10 cellular contexts compared by ENCODE assay signal in the genomic region with DNA sequence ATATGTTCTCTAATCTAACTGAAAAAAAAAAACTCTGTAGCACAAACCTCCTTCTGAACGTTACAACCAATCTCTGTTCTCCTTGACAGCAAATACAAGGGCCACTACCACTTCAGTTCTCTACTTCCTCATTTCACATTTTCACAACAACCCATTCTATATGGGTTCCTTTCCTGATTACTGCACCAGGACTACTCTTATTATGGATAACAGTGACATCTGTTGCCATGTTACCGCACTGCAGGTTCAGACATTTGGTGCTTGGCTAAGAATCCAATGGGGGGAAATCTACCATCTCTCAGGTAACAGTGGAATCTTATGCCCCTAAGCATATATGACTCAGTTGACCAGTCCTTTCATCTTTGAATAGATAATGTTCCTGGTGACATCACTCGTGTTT. TPM values are rescaled to one million over a fixed set of nuclear protein-coding genes. Genes with fewer than 3 reads are reported as not detected.
A peak's percentile ranks its signal among the peaks of the same experiment; 100 is the strongest.
DNase-seq lines count a peak whose midpoint lies in the region; ATAC-seq and TF ChIP-seq lines count a peak whose summit lies in the region.
"Had no signal": no experiment of that assay in that cellular context is flagged by ENCODE, and none has a peak within 500 bp of the region (broad histone marks: within the 10 kb centered on the region; RNA-seq: fewer than 3 reads in every experiment).

No MANE protein-coding gene starts in this region.

- H3K9me1 ChIP-seq in IMR-90 (ENCODE audit: insufficient read depth, low read length) = no peaks in the 10 kb centered on the region

- H2AK5ac ChIP-seq in IMR-90 (ENCODE audit: low read depth, low read length) = no peak overlapping the region

- H3K4ac ChIP-seq in IMR-90 (ENCODE audit: low read depth, low read length) = no peak overlapping the region

- H2AK9ac ChIP-seq in IMR-90 (replicated peaks; ENCODE audit: low read depth, low read length, poor library complexity) = no peak overlapping the region

- no TSS peak for BruUV-seq in IMR-90 (replicated peaks; lab: Mats Ljungman, UMichigan)

- H3K4me1 ChIP-seq in IMR-90 (ENCODE audit: control insufficient read depth, insufficient read depth, low read length) = no peaks in the 10 kb centered on the region
- H3K4me1 ChIP-seq in lower lobe of right lung = peaks cover 5% of the 10 kb centered on the region
- H3K4me1 ChIP-seq: A549 had no signal

- H4K91ac ChIP-seq in IMR-90 (ENCODE audit: insufficient read depth, low read depth, low read length) = no peak overlapping the region

- H2BK120ac ChIP-seq in IMR-90 (ENCODE audit: low read depth, low read length) = no peak overlapping the region

- in situ Hi-C loops in IMR-90 (cut with MboI; ENCODE audit: low sequenced_read_pairs) = no loop called here

- H3K56ac ChIP-seq in IMR-90 (ENCODE audit: extremely low read depth, insufficient read depth, low read length) = no peak overlapping the region

- no peak overlapping the region for H3K23ac ChIP-seq in IMR-90 (ENCODE audit: low read depth, low read length)

- H3K18ac ChIP-seq in IMR-90 (ENCODE audit: low read depth, low read length) = no peak overlapping the region

- peaks cover 2% of the 10 kb centered on the region; the same call in 1 of the 2 replicates for H3K27me3 ChIP-seq in IMR-90 (ENCODE audit: control insufficient read depth, insufficient read depth, low read length)
- peaks cover 66% of the 10 kb centered on the region for H3K27me3 ChIP-seq in WERI-Rb-1 (ENCODE audit: insufficient read depth, low read depth, severe bottlenecking)
- no peaks in the 10 kb centered on the region for H3K27me3 ChIP-seq in lower lobe of right lung (ENCODE audit: low read depth)

- H3K9me3 ChIP-seq in IMR-90 (ENCODE audit: control insufficient read depth, insufficient read depth, low read length) = no peaks in the 10 kb centered on the region
- H3K9me3 ChIP-seq in WERI-Rb-1 (ENCODE audit: severe bottlenecking) = no peaks in the 10 kb centered on the region
- H3K9me3 ChIP-seq in lower lobe of right lung = no peaks in the 10 kb centered on the region

- TF ChIP-seq CTCF in IMR-90 (conservative IDR thresholded peaks at IDR 0.05; ENCODE audit: low read depth, low read length) (peak; percentile 25; the same call in 1 of the 2 replicates), WERI-Rb-1 (IDR thresholded peaks at IDR 0.05; ENCODE audit: low read depth, low read length) (peak; percentile 31; the same call in 1 of the 2 replicates), lower lobe of right lung (IDR thresholded peaks at IDR 0.05) (no peak)

- H4K8ac ChIP-seq in IMR-90 (ENCODE audit: low read depth in 2 of 2, low read length in 2 of 2) = no peak overlapping the region

- H3K14ac ChIP-seq in IMR-90 (replicated peaks; ENCODE audit: low read depth, low read length) = no peak overlapping the region

- no peak overlapping the region for H3K4me2 ChIP-seq in IMR-90 (ENCODE audit: low read depth, low read length)
- H3K4me2 ChIP-seq: A549 had no signal

- no peak overlapping the region for H4K5ac ChIP-seq in IMR-90 (ENCODE audit: low read depth, low read length)

- TF ChIP-seq RAD21 in IMR-90 (IDR thresholded peaks at IDR 0.05; ENCODE audit: low read length) = no peak

- no peak for TF ChIP-seq POLR2A in IMR-90 (IDR thresholded peaks at IDR 0.05; ENCODE audit: low read depth, low read length)

- H3K27ac ChIP-seq in IMR-90 (ENCODE audit: insufficient read depth, low read length) (no peak overlapping the region), WERI-Rb-1 (no peak overlapping the region), lower lobe of right lung (no peak overlapping the region), substantia nigra (ENCODE audit: low read depth, low read length, poor library complexity, severe bottlenecking) (no peak overlapping the region)
- H3K27ac ChIP-seq: A549 had no signal

- H4K20me1 ChIP-seq in IMR-90 (ENCODE audit: insufficient read depth, low read length) = no peaks in the 10 kb centered on the region

- H3K9ac ChIP-seq in IMR-90 (ENCODE audit: low read depth, low read length) = no peak overlapping the region

- ATAC-seq in IMR-90 (ENCODE audit: low read depth) (no peak), lower lobe of right lung (peak; percentile 50 to 51), HG03460 (IDR thresholded peaks at IDR 0.05; ENCODE audit: unreplicated experiment) (no peak)
- ATAC-seq: A549 had no signal

- H3K36me3 ChIP-seq in IMR-90 (ENCODE audit: control insufficient read depth, insufficient read depth, low read length) (no peaks in the 10 kb centered on the region), WERI-Rb-1 (no peaks in the 10 kb centered on the region), lower lobe of right lung (no peaks in the 10 kb centered on the region)

- no peak overlapping the region for H2BK5ac ChIP-seq in IMR-90 (ENCODE audit: low read depth, low read length, poor library complexity, severe bottlenecking)

- CTCF ChIA-PET in IMR-90 (lab: Yijun Ruan, JAX) = no interaction called here

- no peak overlapping the region for H2BK15ac ChIP-seq in IMR-90 (ENCODE audit: low read depth, low read length)

- intact Hi-C loops in IMR-90 (cut with micrococcal nuclease) = no loop called here
- intact Hi-C loops in lower lobe of right lung (cut with DNase I) = no loop called here

- no peak overlapping the region for H2AFZ ChIP-seq in IMR-90 (replicated peaks; ENCODE audit: low read length, poor library complexity)

- H3K79me1 ChIP-seq in IMR-90 (ENCODE audit: low read depth in 1 of 2, low read length in 2 of 2) = no peaks in the 10 kb centered on the region

- dilution Hi-C loops in IMR-90 (cut with HindIII; ENCODE audit: low sequenced_read_pairs, unreplicated experiment) = no loop called here

- no peak overlapping the region for H3K4me3 ChIP-seq in IMR-90 (ENCODE audit: insufficient read depth, low read depth, low read length)
- no peak overlapping the region for H3K4me3 ChIP-seq in WERI-Rb-1 (ENCODE audit: low read depth, low read length)
- H3K4me3 ChIP-seq in lower lobe of right lung = no peak overlapping the region
- H3K4me3 ChIP-seq: A549 had no signal

- POLR2A ChIA-PET in IMR-90 (lab: Charles Lee; ENCODE audit: unreplicated experiment) = no interaction called here

- no CpG with 5 or more reads among the region's 3 CpGs for WGBS in IMR-90 (ENCODE audit: extremely low coverage in 2 of 2, insufficient read length in 1 of 2), 2 experiments

- H2BK20ac ChIP-seq in IMR-90 (ENCODE audit: low read depth, low read length) = no peak overlapping the region

- DNase-seq in DMS53 (lab: John Stamatoyannopoulos, UW) = peak; percentile 43
- no peak for DNase-seq in DMS53 treated with DMSO at 0.1 percent for 48 hours (lab: John Stamatoyannopoulos, UW; ENCODE audit: unreplicated experiment)
- DNase-seq in IMR-90 = no peak
- peak; percentile 20 for DNase-seq in WERI-Rb-1
- no peak for DNase-seq in lower lobe of right lung
- no peak for DNase-seq in GM03348 (ENCODE audit: low spot score)
- no peak for DNase-seq in substantia nigra (lab: John Stamatoyannopoulos, UW)

TF ChIP-seq in IMR-90, 13 proteins besides CTCF, POLR2A, EP300 and RAD21 (continues in another document):
- TF ChIP-seq MXI1 (IDR thresholded peaks at IDR 0.05; ENCODE audit: borderline replicate concordance, low read depth, low read length) = no peak
- TF ChIP-seq MAFK (IDR thresholded peaks at IDR 0.05; ENCODE audit: low read depth, low read length) = no peak
- TF ChIP-seq, protein P1, sequence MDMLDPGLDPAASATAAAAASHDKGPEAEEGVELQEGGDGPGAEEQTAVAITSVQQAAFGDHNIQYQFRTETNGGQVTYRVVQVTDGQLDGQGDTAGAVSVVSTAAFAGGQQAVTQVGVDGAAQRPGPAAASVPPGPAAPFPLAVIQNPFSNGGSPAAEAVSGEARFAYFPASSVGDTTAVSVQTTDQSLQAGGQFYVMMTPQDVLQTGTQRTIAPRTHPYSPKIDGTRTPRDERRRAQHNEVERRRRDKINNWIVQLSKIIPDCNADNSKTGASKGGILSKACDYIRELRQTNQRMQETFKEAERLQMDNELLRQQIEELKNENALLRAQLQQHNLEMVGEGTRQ (IDR thresholded peaks at IDR 0.05; ENCODE audit: low read depth, low read length) = no peak
- TF ChIP-seq NFE2L2 (IDR thresholded peaks at IDR 0.05; ENCODE audit: low read depth, low read length) = no peak
- no peak for TF ChIP-seq MAZ (IDR thresholded peaks at IDR 0.05; ENCODE audit: borderline replicate concordance, low read depth, low read length)
- TF ChIP-seq RCOR1 (IDR thresholded peaks at IDR 0.05; ENCODE audit: insufficient replicate concordance, low read length) = no peak
- TF ChIP-seq SMC3 (IDR thresholded peaks at IDR 0.05; ENCODE audit: low read depth, low read length) = no peak
- TF ChIP-seq BHLHE40 (IDR thresholded peaks at IDR 0.05; ENCODE audit: low read depth, low read length) = no peak
- TF ChIP-seq, protein P2, sequence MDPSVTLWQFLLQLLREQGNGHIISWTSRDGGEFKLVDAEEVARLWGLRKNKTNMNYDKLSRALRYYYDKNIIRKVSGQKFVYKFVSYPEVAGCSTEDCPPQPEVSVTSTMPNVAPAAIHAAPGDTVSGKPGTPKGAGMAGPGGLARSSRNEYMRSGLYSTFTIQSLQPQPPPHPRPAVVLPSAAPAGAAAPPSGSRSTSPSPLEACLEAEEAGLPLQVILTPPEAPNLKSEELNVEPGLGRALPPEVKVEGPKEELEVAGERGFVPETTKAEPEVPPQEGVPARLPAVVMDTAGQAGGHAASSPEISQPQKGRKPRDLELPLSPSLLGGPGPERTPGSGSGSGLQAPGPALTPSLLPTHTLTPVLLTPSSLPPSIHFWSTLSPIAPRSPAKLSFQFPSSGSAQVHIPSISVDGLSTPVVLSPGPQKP (IDR thresholded peaks at IDR 0.05; ENCODE audit: borderline replicate concordance, low read depth, low read length) = no peak
- TF ChIP-seq CHD1 (IDR thresholded peaks at IDR 0.05; ENCODE audit: low read depth, low read length) = no peak

RNA-seq across cellular contexts. Expression of a gene that starts 11.6 kb away (rescaled TPM):
- total RNA-seq in IMR-90 (2012; rRNA removed) (not detected in 2 replicates), lower lobe of right lung (62.3 TPM)
- not detected in 2 replicates for polyA plus RNA-seq in IMR-90 (2012; rRNA removed)
- not detected in 2 replicates for polyA plus RNA-seq in IMR-90 (2012; cell fraction: cytosol; rRNA removed)
- polyA plus RNA-seq in IMR-90 (2012; cell fraction: nucleus; rRNA removed; ENCODE audit: low replicate concordance) = not detected in 2 replicates
- total RNA-seq: pulmonary artery endothelial cell had no signal
- polyA plus RNA-seq: A549 had no signal

RNA-seq across cellular contexts. Expression of a gene that starts 22.4 kb away (rescaled TPM):
- total RNA-seq in IMR-90 (2012; rRNA removed) (not detected in 2 replicates), lower lobe of right lung (29.4 TPM)
- not detected in 2 replicates for polyA plus RNA-seq in IMR-90 (2012; rRNA removed)
- polyA plus RNA-seq in IMR-90 (2012; cell fraction: cytosol; rRNA removed) = not detected in 2 replicates
- polyA plus RNA-seq in IMR-90 (2012; cell fraction: nucleus; rRNA removed; ENCODE audit: low replicate concordance) = not detected in 2 replicates
- total RNA-seq: pulmonary artery endothelial cell had no signal
- polyA plus RNA-seq: A549 had no signal

RNA-seq across cellular contexts. Expression of a gene that starts 31.7 kb away (rescaled TPM):
- total RNA-seq in IMR-90 (2012; rRNA removed) (not detected in 2 replicates), lower lobe of right lung (105 TPM)
- polyA plus RNA-seq in IMR-90 (2012; rRNA removed) = not detected in 2 replicates
- not detected in 2 replicates for polyA plus RNA-seq in IMR-90 (2012; cell fraction: cytosol; rRNA removed)
- polyA plus RNA-seq in IMR-90 (2012; cell fraction: nucleus; rRNA removed; ENCODE audit: low replicate concordance) = not detected in 2 replicates
- total RNA-seq: pulmonary artery endothelial cell had no signal
- polyA plus RNA-seq: A549 had no signal

RNA-seq across cellular contexts. Expression of a gene that starts 59.6 kb away (rescaled TPM):
- not detected in 2 replicates for total RNA-seq in IMR-90 (2012; rRNA removed)
- not detected in 2 replicates for polyA plus RNA-seq in IMR-90 (2012; rRNA removed)
- not detected in 2 replicates for polyA plus RNA-seq in IMR-90 (2012; cell fraction: cytosol; rRNA removed)
- not detected in 2 replicates for polyA plus RNA-seq in IMR-90 (2012; cell fraction: nucleus; rRNA removed; ENCODE audit: low replicate concordance)
- not detected for total RNA-seq in lower lobe of right lung
- total RNA-seq: pulmonary artery endothelial cell had no signal
- polyA plus RNA-seq: A549 had no signal

Comparison
In these comparisons a context has a peak if more than half of its experiments do, and no peak if none do; other contexts are left out.
1. DNase-seq: peak in DMS53 (single experiment) and WERI-Rb-1 (single experiment); none in DMS53 treated with DMSO at 0.1 percent for 48 hours (single experiment), IMR-90 (single experiment), lower lobe of right lung (single experiment), GM03348 (single experiment) and substantia nigra (0 of 49).
2. ATAC-seq: peak in lower lobe of right lung (2 of 2); none in IMR-90 (single experiment) and HG03460 (single experiment).
3. RNA of a gene that starts 11.6 kb away (total RNA-seq): 62.3 TPM in lower lobe of right lung (single experiment); not detected in IMR-90; every median in the first group is over 10 times any median in the second.
4. RNA of a gene that starts 22.4 kb away (total RNA-seq): 29.4 TPM in lower lobe of right lung (single experiment); not detected in IMR-90; every median in the first group is over 10 times any median in the second.
5. RNA of a gene that starts 31.7 kb away (total RNA-seq): 105 TPM in lower lobe of right lung (single experiment); not detected in IMR-90; every median in the first group is over 100 times any median in the second.